ENCODE assay signal across 8 cellular contexts in genomic region chr6:27809939-27810767, GRCh38.
DNase-seq lines count a peak whose midpoint lies in the region; ATAC-seq, FAIRE-seq and TF ChIP-seq lines count a peak whose summit lies in the region.

No MANE protein-coding gene starts in this region.

- H3K27me3 ChIP-seq in ACC112 (ENCODE audit: insufficient read depth, low read length): no peaks in the 10 kb centered on the region
- H3K27me3 ChIP-seq in keratinocyte (ENCODE audit: control insufficient read depth, extremely low read depth, insufficient read depth, low read length): no peaks in the 10 kb centered on the region

- H3K27ac ChIP-seq in ACC112 (ENCODE audit: low read depth, low read length): peak overlapping the region; percentile 90
- H3K27ac ChIP-seq in keratinocyte (ENCODE audit: control insufficient read depth, insufficient read depth, low read length): peak overlapping the region; percentile 88

- no peaks in the 10 kb centered on the region for H3K9me3 Mint-ChIP-seq in WTC11

- TF ChIP-seq CTCF in WTC11 (IDR thresholded peaks at IDR 0.05) (no peak), keratinocyte (optimal IDR thresholded peaks at IDR 0.05 in 1 of 3, IDR thresholded peaks at IDR 0.05 in 1 of 3, conservative IDR thresholded peaks at IDR 0.05 in 1 of 3; ENCODE audit: extremely low read depth in 1 of 3, insufficient read depth in 2 of 3, low read length in 3 of 3) (peak; percentile 9 to 19 (median 18))

- ATAC-seq in GM18519 (IDR thresholded peaks at IDR 0.05; ENCODE audit: low FRiP score, unreplicated experiment): peak; percentile 27
- peak; percentile 20 for ATAC-seq in HG03108 (IDR thresholded peaks at IDR 0.05; ENCODE audit: unreplicated experiment)
- ATAC-seq in WTC11: peak; percentile 7

- H3K36me3 Mint-ChIP-seq in WTC11: peaks cover 7% of the 10 kb centered on the region

- H3K36me3 ChIP-seq in ACC112 (ENCODE audit: insufficient read depth, low read length) (no peaks in the 10 kb centered on the region), keratinocyte (ENCODE audit: control insufficient read depth in 2 of 2, extremely low read depth in 1 of 2, insufficient read depth in 2 of 2, low read length in 2 of 2) (no peaks in the 10 kb centered on the region)

- peaks cover 11% of the 10 kb centered on the region for H3K4me1 ChIP-seq in ACC112 (ENCODE audit: control insufficient read depth, insufficient read depth, low read length, unreplicated experiment)
- H3K4me1 ChIP-seq in keratinocyte (ENCODE audit: control insufficient read depth, extremely low read depth, insufficient read depth, low read length): peaks cover 17% of the 10 kb centered on the region

- peaks cover 13% of the 10 kb centered on the region for H3K79me2 ChIP-seq in ACC112 (ENCODE audit: control insufficient read depth, insufficient read depth, low read length, unreplicated experiment)
- H3K79me2 ChIP-seq in keratinocyte (ENCODE audit: control insufficient read depth, insufficient read depth, low read length): no peaks in the 10 kb centered on the region

- H3K9me1 ChIP-seq in keratinocyte (ENCODE audit: control insufficient read depth, extremely low read depth, insufficient read depth, low read length): no peaks in the 10 kb centered on the region

- peak overlapping the region; percentile 89 for H3K4me3 ChIP-seq in ACC112 (ENCODE audit: low read depth, low read length)
- H3K4me3 ChIP-seq in keratinocyte (ENCODE audit: control insufficient read depth in 2 of 3, extremely low read depth in 1 of 3, insufficient read depth in 2 of 3, low read depth in 1 of 3, low read length in 3 of 3): peak overlapping the region; percentile 43 to 84 (median 83)

- POLR2A ChIA-PET in WTC11 (lab: Charles Lee): interaction anchor here (0.6 to 10.5 kb wide), 39 partner anchors 8 to 1783 kb away, joined by 3 to 434 read pairs (median 7); partner anchors contain the start of gene ZNF184

- no peak for FAIRE-seq in keratinocyte (lab: Jason Lieb, UNC)

- peak overlapping the region; percentile 89 for H3K9ac ChIP-seq in keratinocyte (ENCODE audit: control insufficient read depth, extremely low read depth, insufficient read depth, low read length)

- CTCF ChIA-PET in WTC11 (lab: Charles Lee): no interaction called here

- H4K20me1 ChIP-seq in keratinocyte (ENCODE audit: control insufficient read depth, extremely low read depth, insufficient read depth, low read length): no peaks in the 10 kb centered on the region

- dilution Hi-C loops in keratinocyte (cut with MboI; ENCODE audit: extremely low pct_ligation_motif_present, low sequenced_read_pairs): no loop called here

- H3K4me1 Mint-ChIP-seq in WTC11: peaks cover 45% of the 10 kb centered on the region

- DNase-seq in NCI-H2196 treated with DMSO at 0.1 percent for 48 hours (lab: John Stamatoyannopoulos, UW; ENCODE audit: unreplicated experiment) (peak; percentile 94), WTC11 (ENCODE audit: low spot score) (peak; percentile 58), cerebellar cortex (ENCODE audit: low spot score) (peak; percentile 92), keratinocyte (ENCODE audit: low read depth, low spot score) (peak; percentile 75)
- DNase-seq in stimulated activated CD4-positive, alpha-beta T cell treated with anti-CD3 and anti-CD28 coated beads, Interleukin-12 subunit alpha, Interleukin-12 subunit beta, amount 100 ng/mL, for 4 hours: peak; percentile 51

- H3K9me3 ChIP-seq in keratinocyte (ENCODE audit: control insufficient read depth, low read depth, low read length): no peaks in the 10 kb centered on the region

- peak overlapping the region; percentile 98 for H3K4me3 Mint-ChIP-seq in WTC11

- peak overlapping the region; percentile 98 for H3K27ac Mint-ChIP-seq in WTC11

- H3K27me3 Mint-ChIP-seq in WTC11 (ENCODE audit: low read depth): peaks cover 3% of the 10 kb centered on the region

- H2AFZ ChIP-seq in ACC112 (ENCODE audit: low read length, unreplicated experiment) (no peak overlapping the region), keratinocyte (ENCODE audit: control insufficient read depth, low read length) (peak overlapping the region; percentile 66)

- peak overlapping the region; percentile 96 for H3K4me2 ChIP-seq in keratinocyte (ENCODE audit: control insufficient read depth, extremely low read depth, insufficient read depth, low read depth, low read length)

TF ChIP-seq in WTC11, 78 proteins besides CTCF, POLR2A, EP300 and RAD21 (continues in another document):
- TF ChIP-seq ZNF121 (CRISPR knock-in tag; IDR thresholded peaks at IDR 0.05): no peak
- TF ChIP-seq PRRX2 (CRISPR knock-in tag; IDR thresholded peaks at IDR 0.05): peak; percentile 37; the same call in 1 of the 2 replicates
- TF ChIP-seq, protein P1, sequence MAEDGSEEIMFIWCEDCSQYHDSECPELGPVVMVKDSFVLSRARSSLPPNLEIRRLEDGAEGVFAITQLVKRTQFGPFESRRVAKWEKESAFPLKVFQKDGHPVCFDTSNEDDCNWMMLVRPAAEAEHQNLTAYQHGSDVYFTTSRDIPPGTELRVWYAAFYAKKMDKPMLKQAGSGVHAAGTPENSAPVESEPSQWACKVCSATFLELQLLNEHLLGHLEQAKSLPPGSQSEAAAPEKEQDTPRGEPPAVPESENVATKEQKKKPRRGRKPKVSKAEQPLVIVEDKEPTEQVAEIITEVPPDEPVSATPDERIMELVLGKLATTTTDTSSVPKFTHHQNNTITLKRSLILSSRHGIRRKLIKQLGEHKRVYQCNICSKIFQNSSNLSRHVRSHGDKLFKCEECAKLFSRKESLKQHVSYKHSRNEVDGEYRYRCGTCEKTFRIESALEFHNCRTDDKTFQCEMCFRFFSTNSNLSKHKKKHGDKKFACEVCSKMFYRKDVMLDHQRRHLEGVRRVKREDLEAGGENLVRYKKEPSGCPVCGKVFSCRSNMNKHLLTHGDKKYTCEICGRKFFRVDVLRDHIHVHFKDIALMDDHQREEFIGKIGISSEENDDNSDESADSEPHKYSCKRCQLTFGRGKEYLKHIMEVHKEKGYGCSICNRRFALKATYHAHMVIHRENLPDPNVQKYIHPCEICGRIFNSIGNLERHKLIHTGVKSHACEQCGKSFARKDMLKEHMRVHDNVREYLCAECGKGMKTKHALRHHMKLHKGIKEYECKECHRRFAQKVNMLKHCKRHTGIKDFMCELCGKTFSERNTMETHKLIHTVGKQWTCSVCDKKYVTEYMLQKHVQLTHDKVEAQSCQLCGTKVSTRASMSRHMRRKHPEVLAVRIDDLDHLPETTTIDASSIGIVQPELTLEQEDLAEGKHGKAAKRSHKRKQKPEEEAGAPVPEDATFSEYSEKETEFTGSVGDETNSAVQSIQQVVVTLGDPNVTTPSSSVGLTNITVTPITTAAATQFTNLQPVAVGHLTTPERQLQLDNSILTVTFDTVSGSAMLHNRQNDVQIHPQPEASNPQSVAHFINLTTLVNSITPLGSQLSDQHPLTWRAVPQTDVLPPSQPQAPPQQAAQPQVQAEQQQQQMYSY (CRISPR knock-in tag; IDR thresholded peaks at IDR 0.05): no peak
- TF ChIP-seq SP1 (CRISPR knock-in tag; conservative IDR thresholded peaks at IDR 0.05): no peak; the same call in none of the 2 replicates
- peak; percentile 84 for TF ChIP-seq NFE2L1 (CRISPR knock-in tag; IDR thresholded peaks at IDR 0.05)
- TF ChIP-seq, protein P2, sequence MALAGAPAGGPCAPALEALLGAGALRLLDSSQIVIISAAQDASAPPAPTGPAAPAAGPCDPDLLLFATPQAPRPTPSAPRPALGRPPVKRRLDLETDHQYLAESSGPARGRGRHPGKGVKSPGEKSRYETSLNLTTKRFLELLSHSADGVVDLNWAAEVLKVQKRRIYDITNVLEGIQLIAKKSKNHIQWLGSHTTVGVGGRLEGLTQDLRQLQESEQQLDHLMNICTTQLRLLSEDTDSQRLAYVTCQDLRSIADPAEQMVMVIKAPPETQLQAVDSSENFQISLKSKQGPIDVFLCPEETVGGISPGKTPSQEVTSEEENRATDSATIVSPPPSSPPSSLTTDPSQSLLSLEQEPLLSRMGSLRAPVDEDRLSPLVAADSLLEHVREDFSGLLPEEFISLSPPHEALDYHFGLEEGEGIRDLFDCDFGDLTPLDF (CRISPR knock-in tag; IDR thresholded peaks at IDR 0.05): peak; percentile 52; the same call in 1 of the 2 replicates
- TF ChIP-seq, protein P3, sequence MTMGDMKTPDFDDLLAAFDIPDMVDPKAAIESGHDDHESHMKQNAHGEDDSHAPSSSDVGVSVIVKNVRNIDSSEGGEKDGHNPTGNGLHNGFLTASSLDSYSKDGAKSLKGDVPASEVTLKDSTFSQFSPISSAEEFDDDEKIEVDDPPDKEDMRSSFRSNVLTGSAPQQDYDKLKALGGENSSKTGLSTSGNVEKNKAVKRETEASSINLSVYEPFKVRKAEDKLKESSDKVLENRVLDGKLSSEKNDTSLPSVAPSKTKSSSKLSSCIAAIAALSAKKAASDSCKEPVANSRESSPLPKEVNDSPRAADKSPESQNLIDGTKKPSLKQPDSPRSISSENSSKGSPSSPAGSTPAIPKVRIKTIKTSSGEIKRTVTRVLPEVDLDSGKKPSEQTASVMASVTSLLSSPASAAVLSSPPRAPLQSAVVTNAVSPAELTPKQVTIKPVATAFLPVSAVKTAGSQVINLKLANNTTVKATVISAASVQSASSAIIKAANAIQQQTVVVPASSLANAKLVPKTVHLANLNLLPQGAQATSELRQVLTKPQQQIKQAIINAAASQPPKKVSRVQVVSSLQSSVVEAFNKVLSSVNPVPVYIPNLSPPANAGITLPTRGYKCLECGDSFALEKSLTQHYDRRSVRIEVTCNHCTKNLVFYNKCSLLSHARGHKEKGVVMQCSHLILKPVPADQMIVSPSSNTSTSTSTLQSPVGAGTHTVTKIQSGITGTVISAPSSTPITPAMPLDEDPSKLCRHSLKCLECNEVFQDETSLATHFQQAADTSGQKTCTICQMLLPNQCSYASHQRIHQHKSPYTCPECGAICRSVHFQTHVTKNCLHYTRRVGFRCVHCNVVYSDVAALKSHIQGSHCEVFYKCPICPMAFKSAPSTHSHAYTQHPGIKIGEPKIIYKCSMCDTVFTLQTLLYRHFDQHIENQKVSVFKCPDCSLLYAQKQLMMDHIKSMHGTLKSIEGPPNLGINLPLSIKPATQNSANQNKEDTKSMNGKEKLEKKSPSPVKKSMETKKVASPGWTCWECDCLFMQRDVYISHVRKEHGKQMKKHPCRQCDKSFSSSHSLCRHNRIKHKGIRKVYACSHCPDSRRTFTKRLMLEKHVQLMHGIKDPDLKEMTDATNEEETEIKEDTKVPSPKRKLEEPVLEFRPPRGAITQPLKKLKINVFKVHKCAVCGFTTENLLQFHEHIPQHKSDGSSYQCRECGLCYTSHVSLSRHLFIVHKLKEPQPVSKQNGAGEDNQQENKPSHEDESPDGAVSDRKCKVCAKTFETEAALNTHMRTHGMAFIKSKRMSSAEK (CRISPR knock-in tag; IDR thresholded peaks at IDR 0.05; ENCODE audit: borderline replicate concordance): no peak
- TF ChIP-seq RELA (CRISPR knock-in tag; IDR thresholded peaks at IDR 0.05; ENCODE audit: borderline replicate concordance): no peak
- no peak for TF ChIP-seq NR1H2 (CRISPR knock-in tag; IDR thresholded peaks at IDR 0.05)
- TF ChIP-seq ZNF263 (CRISPR knock-in tag; IDR thresholded peaks at IDR 0.05; ENCODE audit: low read depth): no peak
- TF ChIP-seq ZNF396 (CRISPR knock-in tag; IDR thresholded peaks at IDR 0.05; ENCODE audit: borderline replicate concordance): no peak
- TF ChIP-seq OVOL2 (CRISPR knock-in tag; IDR thresholded peaks at IDR 0.05; ENCODE audit: borderline replicate concordance): no peak

Comparison
In these comparisons a context has a peak if more than half of its experiments do, and no peak if none do; other contexts are left out.
1. Peak in every context shown above with its lines: DNase-seq, ATAC-seq, H3K4me3 ChIP-seq and H3K27ac ChIP-seq.